In the genomic region with DNA sequence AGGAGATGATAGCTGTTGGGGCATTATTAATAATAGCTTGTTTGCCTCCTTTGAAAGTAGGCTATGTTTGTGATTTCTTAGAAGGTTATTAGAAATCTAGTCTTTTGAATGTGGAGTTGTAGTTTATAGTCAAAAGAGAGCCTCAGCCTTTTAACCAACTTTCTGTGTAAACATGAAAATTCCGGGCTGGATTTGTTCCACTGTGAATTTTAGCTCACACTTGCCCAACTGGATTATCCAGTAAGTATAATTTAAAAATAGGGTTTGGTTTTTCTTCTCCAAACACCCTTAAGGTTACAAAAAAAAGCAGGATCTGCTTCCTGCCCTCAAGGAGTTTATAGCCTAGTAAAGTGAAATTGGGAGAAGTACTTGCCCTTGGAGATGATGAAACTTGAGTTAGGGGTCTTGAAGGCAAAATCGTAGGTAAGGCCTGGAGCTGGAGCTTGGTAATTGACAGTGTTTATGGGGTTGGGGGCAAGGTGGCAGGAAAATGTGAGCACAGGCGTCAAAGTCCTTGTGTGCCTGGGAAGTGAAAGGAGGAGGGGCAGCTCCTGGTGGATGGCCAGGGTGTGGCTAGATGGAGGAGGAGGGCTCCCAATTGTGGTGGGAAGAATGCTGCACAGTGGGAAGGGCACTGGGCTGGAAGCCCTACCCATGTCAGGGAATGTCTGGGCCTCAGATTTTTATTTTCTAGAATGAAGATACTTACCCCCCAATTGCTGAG, we compare ENCODE assay signal across 1 cellular context.
TF ChIP-seq lines count a peak whose summit lies in the region.

No MANE protein-coding gene starts in this region.

TF ChIP-seq in HepG2, 621 proteins besides CTCF, POLR2A, EP300 and RAD21 (continued from another document):
- TF ChIP-seq, protein P1, sequence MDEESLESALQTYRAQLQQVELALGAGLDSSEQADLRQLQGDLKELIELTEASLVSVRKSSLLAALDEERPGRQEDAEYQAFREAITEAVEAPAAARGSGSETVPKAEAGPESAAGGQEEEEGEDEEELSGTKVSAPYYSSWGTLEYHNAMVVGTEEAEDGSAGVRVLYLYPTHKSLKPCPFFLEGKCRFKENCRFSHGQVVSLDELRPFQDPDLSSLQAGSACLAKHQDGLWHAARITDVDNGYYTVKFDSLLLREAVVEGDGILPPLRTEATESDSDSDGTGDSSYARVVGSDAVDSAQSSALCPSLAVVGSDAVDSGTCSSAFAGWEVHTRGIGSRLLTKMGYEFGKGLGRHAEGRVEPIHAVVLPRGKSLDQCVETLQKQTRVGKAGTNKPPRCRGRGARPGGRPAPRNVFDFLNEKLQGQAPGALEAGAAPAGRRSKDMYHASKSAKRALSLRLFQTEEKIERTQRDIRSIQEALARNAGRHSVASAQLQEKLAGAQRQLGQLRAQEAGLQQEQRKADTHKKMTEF (CRISPR knock-in tag; IDR thresholded peaks at IDR 0.05): no peak
- TF ChIP-seq ATAD3A (CRISPR knock-in tag; IDR thresholded peaks at IDR 0.05): no peak
- TF ChIP-seq HNRNPH1 (optimal IDR thresholded peaks at IDR 0.05; ENCODE audit: low read depth, low read length): no peak
- no peak for TF ChIP-seq HCFC1 (IDR thresholded peaks at IDR 0.05; ENCODE audit: low read depth, low read length)
- no peak for TF ChIP-seq HDAC1 (CRISPR knock-in tag; IDR thresholded peaks at IDR 0.05)
- no peak for TF ChIP-seq ZFP37 (CRISPR knock-in tag; IDR thresholded peaks at IDR 0.05; ENCODE audit: borderline replicate concordance)
- no peak for TF ChIP-seq MEIS1 (CRISPR knock-in tag; IDR thresholded peaks at IDR 0.05; ENCODE audit: borderline replicate concordance)
- TF ChIP-seq AKAP8 (CRISPR knock-in tag; IDR thresholded peaks at IDR 0.05): no peak
- TF ChIP-seq SIX1 (CRISPR knock-in tag; IDR thresholded peaks at IDR 0.05; ENCODE audit: borderline replicate concordance): no peak
- no peak for TF ChIP-seq MAFG (CRISPR knock-in tag; IDR thresholded peaks at IDR 0.05)
- no peak for TF ChIP-seq ZBTB3 (CRISPR knock-in tag; IDR thresholded peaks at IDR 0.05; ENCODE audit: borderline replicate concordance, low read depth)
- TF ChIP-seq, protein P2, sequence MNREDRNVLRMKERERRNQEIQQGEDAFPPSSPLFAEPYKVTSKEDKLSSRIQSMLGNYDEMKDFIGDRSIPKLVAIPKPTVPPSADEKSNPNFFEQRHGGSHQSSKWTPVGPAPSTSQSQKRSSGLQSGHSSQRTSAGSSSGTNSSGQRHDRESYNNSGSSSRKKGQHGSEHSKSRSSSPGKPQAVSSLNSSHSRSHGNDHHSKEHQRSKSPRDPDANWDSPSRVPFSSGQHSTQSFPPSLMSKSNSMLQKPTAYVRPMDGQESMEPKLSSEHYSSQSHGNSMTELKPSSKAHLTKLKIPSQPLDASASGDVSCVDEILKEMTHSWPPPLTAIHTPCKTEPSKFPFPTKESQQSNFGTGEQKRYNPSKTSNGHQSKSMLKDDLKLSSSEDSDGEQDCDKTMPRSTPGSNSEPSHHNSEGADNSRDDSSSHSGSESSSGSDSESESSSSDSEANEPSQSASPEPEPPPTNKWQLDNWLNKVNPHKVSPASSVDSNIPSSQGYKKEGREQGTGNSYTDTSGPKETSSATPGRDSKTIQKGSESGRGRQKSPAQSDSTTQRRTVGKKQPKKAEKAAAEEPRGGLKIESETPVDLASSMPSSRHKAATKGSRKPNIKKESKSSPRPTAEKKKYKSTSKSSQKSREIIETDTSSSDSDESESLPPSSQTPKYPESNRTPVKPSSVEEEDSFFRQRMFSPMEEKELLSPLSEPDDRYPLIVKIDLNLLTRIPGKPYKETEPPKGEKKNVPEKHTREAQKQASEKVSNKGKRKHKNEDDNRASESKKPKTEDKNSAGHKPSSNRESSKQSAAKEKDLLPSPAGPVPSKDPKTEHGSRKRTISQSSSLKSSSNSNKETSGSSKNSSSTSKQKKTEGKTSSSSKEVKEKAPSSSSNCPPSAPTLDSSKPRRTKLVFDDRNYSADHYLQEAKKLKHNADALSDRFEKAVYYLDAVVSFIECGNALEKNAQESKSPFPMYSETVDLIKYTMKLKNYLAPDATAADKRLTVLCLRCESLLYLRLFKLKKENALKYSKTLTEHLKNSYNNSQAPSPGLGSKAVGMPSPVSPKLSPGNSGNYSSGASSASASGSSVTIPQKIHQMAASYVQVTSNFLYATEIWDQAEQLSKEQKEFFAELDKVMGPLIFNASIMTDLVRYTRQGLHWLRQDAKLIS (CRISPR knock-in tag; IDR thresholded peaks at IDR 0.05): no peak
